In genomic region chr15:57146394-57147140, GRCh38 we compare ENCODE assay signal across 8 cellular contexts.
DNase-seq lines count a peak whose midpoint lies in the region; ATAC-seq and TF ChIP-seq lines count a peak whose summit lies in the region.

No MANE protein-coding gene starts in this region.

- DNase-seq in DND-41 (no peak), LoVo (ENCODE audit: low spot score) (peak; percentile 26), SHP77 (lab: John Stamatoyannopoulos, UW) (peak; percentile 50 to 60), fibroblast of mammary gland (ENCODE audit: low read depth) (peak; percentile 76), neural crest cell (ENCODE audit: low read depth, low spot score) (no peak), GOT3 (lab: John Stamatoyannopoulos, UW) (no peak)
- no peak for DNase-seq in stimulated activated naive CD8-positive, alpha-beta T cell treated with anti-CD3 and anti-CD28 coated beads, Interleukin-15, Interleukin-2, amounts not matched to agents 100 U/mL and 50 U/mL, for 24 hours

- ATAC-seq in DND-41 (ENCODE audit: insufficient read depth, low read depth) (no peak), HG03432 (IDR thresholded peaks at IDR 0.05; ENCODE audit: unreplicated experiment) (no peak)
- ATAC-seq in stimulated activated naive CD8-positive, alpha-beta T cell treated with anti-CD3 and anti-CD28 coated beads, Interleukin-15, Interleukin-2, amounts not matched to agents 100 U/mL and 50 U/mL, for 24 hours, result no peak

- H3K4me1 Mint-ChIP-seq in neural crest cell, result peaks cover 37% of the 10 kb centered on the region

- H3K36me3 Mint-ChIP-seq in neural crest cell (ENCODE audit: low read depth), result peaks cover 11% of the 10 kb centered on the region

- H3K36me3 ChIP-seq in DND-41 (ENCODE audit: insufficient read depth, low read length), result peaks cover 23% of the 10 kb centered on the region

- H3K79me2 ChIP-seq in DND-41 (ENCODE audit: insufficient read depth, low read length), result peaks cover 23% of the 10 kb centered on the region

- H3K4me3 ChIP-seq in DND-41 (ENCODE audit: low read depth in 1 of 2, low read length in 2 of 2) (no peak overlapping the region), fibroblast of mammary gland (ENCODE audit: control insufficient read depth, low read depth, low read length) (no peak overlapping the region)

- H4K20me1 ChIP-seq in DND-41 (ENCODE audit: insufficient read depth, low read length), result no peaks in the 10 kb centered on the region

- H3K4me1 ChIP-seq in DND-41 (ENCODE audit: insufficient read depth, low read length), result no peaks in the 10 kb centered on the region

- H3K27ac Mint-ChIP-seq in neural crest cell (ENCODE audit: unreplicated experiment), result peak overlapping the region; percentile 94

- no peak overlapping the region for H3K4me2 ChIP-seq in DND-41 (ENCODE audit: insufficient read depth, low read length)

- TF ChIP-seq CTCF in DND-41 (IDR thresholded peaks at IDR 0.05; ENCODE audit: borderline replicate concordance, extremely low read depth, low read length, poor library complexity, severe bottlenecking), result peak; percentile 42
- TF ChIP-seq CTCF in fibroblast of mammary gland (conservative IDR thresholded peaks at IDR 0.05; ENCODE audit: control insufficient read depth, insufficient read depth, low read depth, low read length), result peak; percentile 76
- TF ChIP-seq CTCF in neural crest cell (conservative IDR thresholded peaks at IDR 0.05), result peak; percentile 87

- no peak overlapping the region for H3K9ac ChIP-seq in DND-41 (ENCODE audit: low read depth, low read length)

- H3K27me3 ChIP-seq in DND-41 (ENCODE audit: insufficient read depth, low read length, poor library complexity), result no peaks in the 10 kb centered on the region

- H2AFZ ChIP-seq in DND-41 (ENCODE audit: low read depth, low read length), result no peak overlapping the region

- no peaks in the 10 kb centered on the region for H3K27me3 Mint-ChIP-seq in neural crest cell (ENCODE audit: low read depth)

- peak overlapping the region; percentile 73 for H3K4me3 Mint-ChIP-seq in neural crest cell

- H3K27ac ChIP-seq in DND-41 (ENCODE audit: low read length), result no peak overlapping the region

- no peaks in the 10 kb centered on the region for H3K9me3 Mint-ChIP-seq in neural crest cell

- H3K9me3 ChIP-seq in DND-41 (ENCODE audit: insufficient read depth, low read length, severe bottlenecking), result peaks cover 10% of the 10 kb centered on the region

Comparison
In these comparisons a context has a peak if more than half of its experiments do, and no peak if none do; other contexts are left out.
1. DNase-seq: peak in LoVo (single experiment), SHP77 (2 of 2) and fibroblast of mammary gland (single experiment); none in DND-41 (single experiment), neural crest cell (single experiment), stimulated activated naive CD8-positive, alpha-beta T cell treated with anti-CD3 and anti-CD28 coated beads, Interleukin-15, Interleukin-2, amounts not matched to agents 100 U/mL and 50 U/mL, for 24 hours (single experiment) and GOT3 (single experiment).
2. Peak in every context shown above with its lines, with median percentiles within 50 percentile points of each other: CTCF ChIP-seq.